In the genomic region with DNA sequence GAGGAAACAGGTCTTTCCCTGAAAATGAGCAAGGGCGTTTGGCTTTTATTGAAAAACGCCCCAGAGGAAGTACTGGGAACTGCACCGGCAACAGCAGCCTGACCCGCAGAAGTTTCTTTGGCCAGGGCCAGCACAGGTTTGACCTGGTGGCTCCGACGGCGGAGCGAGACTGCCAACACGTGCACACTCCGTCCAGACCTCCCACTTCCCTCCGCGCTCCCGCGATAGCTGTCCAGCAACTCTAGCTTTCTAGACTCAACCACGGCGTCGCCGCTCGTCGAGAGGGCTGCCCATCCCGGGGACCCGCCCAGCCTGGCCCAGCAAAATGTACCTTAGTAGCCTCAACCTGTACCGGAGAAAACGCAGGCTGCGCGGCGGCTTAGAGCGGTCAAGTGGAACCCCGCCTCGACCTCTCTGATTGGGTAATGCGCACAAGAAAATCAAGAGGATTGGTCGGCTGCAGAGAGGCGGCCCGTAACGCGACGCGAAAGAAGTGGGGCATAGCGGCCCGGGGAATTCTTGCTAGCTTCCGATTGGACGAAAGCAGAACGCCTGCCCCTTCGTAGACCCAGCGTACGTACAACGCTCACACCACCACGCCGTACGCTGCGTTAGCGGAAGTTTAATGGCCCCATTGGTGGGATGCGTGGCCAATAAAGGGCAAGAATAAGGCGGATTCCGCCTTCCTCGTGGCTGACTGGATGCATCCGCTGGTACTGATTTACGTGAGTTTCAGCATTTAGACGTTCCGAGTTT, we compare ENCODE assay signal across 8 cellular contexts. TPM values are rescaled to one million over a fixed set of nuclear protein-coding genes. Genes with fewer than 3 reads are reported as not detected.
DNase-seq lines count a peak whose midpoint lies in the region; ATAC-seq and TF ChIP-seq lines count a peak whose summit lies in the region.

A gene with protein sequence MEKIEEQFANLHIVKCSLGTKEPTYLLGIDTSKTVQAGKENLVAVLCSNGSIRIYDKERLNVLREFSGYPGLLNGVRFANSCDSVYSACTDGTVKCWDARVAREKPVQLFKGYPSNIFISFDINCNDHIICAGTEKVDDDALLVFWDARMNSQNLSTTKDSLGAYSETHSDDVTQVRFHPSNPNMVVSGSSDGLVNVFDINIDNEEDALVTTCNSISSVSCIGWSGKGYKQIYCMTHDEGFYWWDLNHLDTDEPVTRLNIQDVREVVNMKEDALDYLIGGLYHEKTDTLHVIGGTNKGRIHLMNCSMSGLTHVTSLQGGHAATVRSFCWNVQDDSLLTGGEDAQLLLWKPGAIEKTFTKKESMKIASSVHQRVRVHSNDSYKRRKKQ (minus strand): TSS at position 399 of the 756 bp plus-strand sequence. CDS start 41,929 bp downstream, outside the sequence.

- ATAC-seq in GM21381 (IDR thresholded peaks at IDR 0.05; ENCODE audit: unreplicated experiment) = peak; percentile 82
- ATAC-seq in effector memory CD8-positive, alpha-beta T cell (replicated peaks) = peak; percentile 80
- ATAC-seq in memory B cell (ENCODE audit: low read depth) = peak; percentile 79

- H3K4me3 Mint-ChIP-seq in Calu3 (ENCODE audit: low read depth, unreplicated experiment) (peak within 1 kb of the TSS; percentile 84), memory B cell (peak within 1 kb of the TSS; percentile 98)
- peak within 1 kb of the TSS; percentile 83 to 86 for H3K4me3 Mint-ChIP-seq in effector memory CD8-positive, alpha-beta T cell

- H3K27ac Mint-ChIP-seq in Calu3 (ENCODE audit: unreplicated experiment) (peak within 1 kb of the TSS; percentile 97), memory B cell (peak within 1 kb of the TSS; percentile 100)
- peak within 1 kb of the TSS; percentile 96 to 97 for H3K27ac Mint-ChIP-seq in effector memory CD8-positive, alpha-beta T cell

- DNase-seq in Calu3 (peak; percentile 95), HUDEP-2 (lab: John Stamatoyannopoulos, UW; ENCODE audit: unreplicated experiment in 76 of 76) (peak; percentile 52 to 98 (median 96)), NOMO-1 treated with dmso at 0.1 percent for 144 hours (lab: John Stamatoyannopoulos, UW; ENCODE audit: unreplicated experiment) (peak; percentile 98), memory B cell (ENCODE audit: low spot score in 2 of 2) (peak; percentile 92 to 95)
- DNase-seq in activated CD8-positive, alpha-beta memory T cell treated with anti-CD3 and anti-CD28 coated beads for 48 hours (ENCODE audit: low read depth in 2 of 3, low spot score in 2 of 3) = peak; percentile 80 to 90 (median 87)
- DNase-seq in effector memory CD8-positive, alpha-beta T cell = peak; percentile 92 to 94 (median 93)
- DNase-seq in stimulated activated CD8-positive, alpha-beta memory T cell treated with anti-CD3 and anti-CD28 coated beads, Interleukin-12 subunit alpha, Interleukin-12 subunit beta, amount 100 ng/mL, for 24 hours (ENCODE audit: extremely low read depth) = peak; percentile 88

- peaks cover 18% of the 10 kb centered on the region for H3K36me3 Mint-ChIP-seq in Calu3 (ENCODE audit: insufficient read depth, unreplicated experiment)
- peaks cover 21% of the 10 kb centered on the region for H3K36me3 Mint-ChIP-seq in effector memory CD8-positive, alpha-beta T cell (ENCODE audit: insufficient read depth)
- H3K36me3 Mint-ChIP-seq in memory B cell = peaks cover 9% of the 10 kb centered on the region

- BruUV-seq in Calu3 (replicated peaks; lab: Mats Ljungman, UMichigan) = no TSS peak

- H3K9me3 Mint-ChIP-seq in Calu3 (ENCODE audit: low read depth, unreplicated experiment) = peaks cover 4% of the 10 kb centered on the region
- no peaks in the 10 kb centered on the region for H3K9me3 Mint-ChIP-seq in effector memory CD8-positive, alpha-beta T cell
- H3K9me3 Mint-ChIP-seq in memory B cell = peaks cover 3% of the 10 kb centered on the region

- intact Hi-C loops in Calu3 (cut with micrococcal nuclease; ENCODE audit: unreplicated experiment) = loop anchor here (2.0 kb wide), 2 partner anchors 15 to 129 kb away; no protein-coding TSS in a partner anchor

- CTCF ChIA-PET in Calu3 (lab: Charles Lee) = interaction anchor here (0.5 to 1.6 kb wide), 12 partner anchors 8 to 303 kb away, joined by 3 to 9 read pairs (median 4); a partner anchor contains a TSS

- H3K27me3 Mint-ChIP-seq in Calu3 (ENCODE audit: unreplicated experiment) (no peaks in the 10 kb centered on the region), memory B cell (no peaks in the 10 kb centered on the region)
- no peaks in the 10 kb centered on the region for H3K27me3 Mint-ChIP-seq in effector memory CD8-positive, alpha-beta T cell

- H3K4me1 Mint-ChIP-seq in Calu3 (ENCODE audit: low read depth, unreplicated experiment) = peaks cover 9% of the 10 kb centered on the region
- H3K4me1 Mint-ChIP-seq in effector memory CD8-positive, alpha-beta T cell (ENCODE audit: low read depth in 2 of 2) = peaks cover 15 to 19% of the 10 kb centered on the region in 2 donors
- peaks cover 17% of the 10 kb centered on the region for H3K4me1 Mint-ChIP-seq in memory B cell

- peak; percentile 78 for TF ChIP-seq CTCF in Calu3 (IDR thresholded peaks at IDR 0.05; ENCODE audit: unreplicated experiment)

RNA-seq across cellular contexts. Expression of the gene that starts here (rescaled TPM):
- total RNA-seq in Calu3 (2022) = 19.7 and 20.8 TPM in 2 replicates

Comparison
In these comparisons a context has a peak if more than half of its experiments do, and no peak if none do; other contexts are left out.
1. Peak in every context shown above with its lines: DNase-seq and ATAC-seq.